ENCODE assay signal across 18 cellular contexts in the genomic region with DNA sequence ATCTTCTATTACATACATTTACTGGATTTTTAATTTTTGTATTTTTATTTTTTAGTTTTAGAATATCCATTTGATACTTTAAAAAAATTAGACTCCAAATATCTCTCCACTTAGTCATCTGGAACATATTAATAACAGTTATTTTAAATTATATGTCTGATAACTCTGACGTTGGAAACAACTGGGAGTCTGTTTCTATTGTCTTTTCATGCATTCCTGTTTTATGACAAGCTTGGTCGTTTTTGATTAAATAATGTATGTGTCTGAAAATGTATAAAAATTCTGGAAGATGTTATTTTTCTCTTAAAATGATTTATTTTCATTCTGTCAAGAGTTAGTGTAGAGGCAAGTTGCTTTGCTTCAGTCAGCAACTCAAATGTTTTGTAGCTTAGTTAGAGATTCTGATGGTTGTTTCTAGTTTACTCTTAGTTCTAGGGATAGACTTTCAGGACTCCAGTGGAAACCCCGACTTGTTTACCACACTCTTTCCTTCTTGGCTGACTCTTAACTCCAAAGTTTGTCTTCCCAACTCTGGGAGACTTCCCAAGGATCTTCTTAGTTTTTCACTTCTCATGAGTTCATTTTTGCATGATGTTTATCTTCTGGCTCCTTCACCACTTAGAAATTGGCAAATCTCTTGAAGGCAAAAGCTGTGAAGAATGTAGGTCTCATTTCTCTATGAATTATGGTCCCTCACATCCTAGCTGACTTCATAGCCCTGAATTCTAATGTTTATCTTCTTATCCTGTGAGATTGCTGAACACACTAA.
DNase-seq lines count a peak whose midpoint lies in the region; ATAC-seq and TF ChIP-seq lines count a peak whose summit lies in the region.
"Had no signal": no experiment of that assay in that cellular context is flagged by ENCODE, and none has a peak within 500 bp of the region (broad histone marks: within the 10 kb centered on the region; RNA-seq: fewer than 3 reads in every experiment).

No MANE protein-coding gene starts in this region.

- H3K9me3 ChIP-seq in GM23248 (ENCODE audit: low read depth) (no peaks in the 10 kb centered on the region), vagina (no peaks in the 10 kb centered on the region)

- TF ChIP-seq CTCF in brain microvascular endothelial cell (IDR thresholded peaks at IDR 0.05; ENCODE audit: low read depth, low read length, missing control alignments) (no peak), vagina (IDR thresholded peaks at IDR 0.05) (no peak)

- no peak for TF ChIP-seq POLR2A in vagina (IDR thresholded peaks at IDR 0.05)

- no peak overlapping the region for H2AFZ ChIP-seq in GM23248

- peaks cover 9% of the 10 kb centered on the region; the same call in 1 of the 2 replicates for H3K4me1 ChIP-seq in GM23248 (ENCODE audit: insufficient read depth)
- H3K4me1 ChIP-seq in vagina, result peaks cover 6% of the 10 kb centered on the region

- no peaks in the 10 kb centered on the region for H3K36me3 Mint-ChIP-seq in activated CD4-positive, alpha-beta T cell treated with anti-CD3 and anti-CD28 coated beads, Interleukin-2, amount 10 ng/mL, durations not matched to agents 7 days and 5 days (ENCODE audit: low read depth)
- H3K36me3 Mint-ChIP-seq: activated CD4-positive, alpha-beta memory T cell treated with anti-CD3 and anti-CD28 coated beads for 36 hours; stimulated activated effector memory CD8-positive, alpha-beta T cell treated with anti-CD3 and anti-CD28 coated beads, Interleukin-12 subunit alpha, Interleukin-12 subunit beta, amount 100 ng/mL, for 72 hours had no signal

- H3K79me2 ChIP-seq in GM23248 (ENCODE audit: insufficient read depth), result no peaks in the 10 kb centered on the region

- no peak overlapping the region for H3K9ac ChIP-seq in GM23248

- no peaks in the 10 kb centered on the region for H3F3A ChIP-seq in GM23248 (ENCODE audit: insufficient read depth)

- H3K4me2 ChIP-seq in GM23248 (ENCODE audit: unreplicated experiment), result no peak overlapping the region

- in situ Hi-C loops in GM23248 (cut with MboI), result no loop called here
- in situ Hi-C loops in brain microvascular endothelial cell (cut with HindIII; ENCODE audit: low pct_ligation_motif_present, low sequenced_read_pairs), result no loop called here

- 14 to 19% methylated on average over 3 of the region's 3 CpGs for WGBS in GM23248 (ENCODE audit: low coverage in 1 of 2, low lambda C conversion rate in 2 of 2, missing lambda C conversion rate in 2 of 2), 2 experiments

- H3K9me3 Mint-ChIP-seq in activated CD4-positive, alpha-beta T cell treated with anti-CD3 and anti-CD28 coated beads, Interleukin-2, amount 10 ng/mL, durations not matched to agents 7 days and 5 days, result no peaks in the 10 kb centered on the region
- H3K9me3 Mint-ChIP-seq: activated CD4-positive, alpha-beta memory T cell treated with anti-CD3 and anti-CD28 coated beads for 36 hours; stimulated activated effector memory CD8-positive, alpha-beta T cell treated with anti-CD3 and anti-CD28 coated beads, Interleukin-12 subunit alpha, Interleukin-12 subunit beta, amount 100 ng/mL, for 72 hours had no signal

- no peaks in the 10 kb centered on the region for H3K4me1 Mint-ChIP-seq in activated CD4-positive, alpha-beta T cell treated with anti-CD3 and anti-CD28 coated beads, Interleukin-2, amount 10 ng/mL, durations not matched to agents 7 days and 5 days
- H3K4me1 Mint-ChIP-seq: stimulated activated effector memory CD8-positive, alpha-beta T cell treated with anti-CD3 and anti-CD28 coated beads, Interleukin-12 subunit alpha, Interleukin-12 subunit beta, amount 100 ng/mL, for 72 hours had no signal

- no peak for ATAC-seq in HG03520 (IDR thresholded peaks at IDR 0.05; ENCODE audit: unreplicated experiment)
- ATAC-seq: left lobe of liver; stimulated activated effector memory CD8-positive, alpha-beta T cell treated with anti-CD3 and anti-CD28 coated beads, Interleukin-12 subunit alpha, Interleukin-12 subunit beta, amount 100 ng/mL, for 72 hours had no signal

- no peak overlapping the region for H3K4me3 Mint-ChIP-seq in activated CD4-positive, alpha-beta T cell treated with anti-CD3 and anti-CD28 coated beads, Interleukin-2, amount 10 ng/mL, durations not matched to agents 7 days and 5 days
- H3K4me3 Mint-ChIP-seq: activated CD4-positive, alpha-beta memory T cell treated with anti-CD3 and anti-CD28 coated beads for 36 hours; dendritic cell treated with granulocyte-macrophage colony-stimulating factor and Interleukin-4, amounts not matched to agents 40 ng/mL and 50 ng/mL, for 4 days; stimulated activated effector memory CD8-positive, alpha-beta T cell treated with anti-CD3 and anti-CD28 coated beads, Interleukin-12 subunit alpha, Interleukin-12 subunit beta, amount 100 ng/mL, for 72 hours had no signal

- H3K27ac ChIP-seq in GM23248, result no peak overlapping the region
- H3K27ac ChIP-seq in brain microvascular endothelial cell, result peak overlapping the region; percentile 18
- peak overlapping the region; percentile 48 for H3K27ac ChIP-seq in vagina
- H3K27ac ChIP-seq: C4-2B, epithelial cell of prostate, WERI-Rb-1 had no signal

- POLR2A ChIA-PET in activated CD4-positive, alpha-beta T cell treated with anti-CD3 and anti-CD28 coated beads, Interleukin-2, amount 10 ng/mL, durations not matched to agents 7 days and 5 days (lab: Charles Lee), result no interaction called here

- no peak overlapping the region for H3K4me3 ChIP-seq in GM23248
- H3K4me3 ChIP-seq in brain microvascular endothelial cell (ENCODE audit: low read depth, low read length), result no peak overlapping the region
- H3K4me3 ChIP-seq in vagina, result no peak overlapping the region

- intact Hi-C loops in vagina (cut with DNase I), result no loop called here

- no peaks in the 10 kb centered on the region for H3K36me3 ChIP-seq in GM23248 (ENCODE audit: low read depth)
- H3K36me3 ChIP-seq in brain microvascular endothelial cell (replicated peaks), result no peaks in the 10 kb centered on the region
- no peaks in the 10 kb centered on the region for H3K36me3 ChIP-seq in vagina
- H3K36me3 ChIP-seq: WERI-Rb-1 had no signal

- no peak overlapping the region for H3K27ac Mint-ChIP-seq in activated CD4-positive, alpha-beta T cell treated with anti-CD3 and anti-CD28 coated beads, Interleukin-2, amount 10 ng/mL, durations not matched to agents 7 days and 5 days
- H3K27ac Mint-ChIP-seq: activated CD4-positive, alpha-beta memory T cell treated with anti-CD3 and anti-CD28 coated beads for 36 hours; dendritic cell treated with granulocyte-macrophage colony-stimulating factor and Interleukin-4, amounts not matched to agents 40 ng/mL and 50 ng/mL, for 4 days; stimulated activated effector memory CD8-positive, alpha-beta T cell treated with anti-CD3 and anti-CD28 coated beads, Interleukin-12 subunit alpha, Interleukin-12 subunit beta, amount 100 ng/mL, for 72 hours had no signal

- no peaks in the 10 kb centered on the region for H3K27me3 Mint-ChIP-seq in activated CD4-positive, alpha-beta T cell treated with anti-CD3 and anti-CD28 coated beads, Interleukin-2, amount 10 ng/mL, durations not matched to agents 7 days and 5 days
- H3K27me3 Mint-ChIP-seq: dendritic cell treated with granulocyte-macrophage colony-stimulating factor and Interleukin-4, amounts not matched to agents 40 ng/mL and 50 ng/mL, for 4 days had no signal

- DNase-seq in GM23248, result peak; percentile 13
- no peak for DNase-seq in brain microvascular endothelial cell
- DNase-seq in iris pigment epithelial cell (ENCODE audit: low read depth), result peak; percentile 14
- no peak for DNase-seq in vagina (ENCODE audit: extremely low spot score in 2 of 2)
- DNase-seq in activated CD4-positive, alpha-beta T cell treated with anti-CD3 and anti-CD28 coated beads, Interleukin-2, amount 10 ng/mL, durations not matched to agents 7 days and 5 days, result no peak
- DNase-seq in cerebellar cortex (ENCODE audit: low spot score), result no peak
- DNase-seq: activated CD4-positive, alpha-beta memory T cell treated with anti-CD3 and anti-CD28 coated beads for 36 hours; activated naive CD4-positive, alpha-beta T cell; NCI-H69; SIG-M5; T-helper 2 cell; WERI-Rb-1 had no signal

- no peaks in the 10 kb centered on the region for H3K9me2 ChIP-seq in GM23248 (ENCODE audit: insufficient read depth)

- no peaks in the 10 kb centered on the region for H4K20me1 ChIP-seq in GM23248 (ENCODE audit: insufficient read depth)

- H3K27me3 ChIP-seq in GM23248 (replicated peaks; ENCODE audit: insufficient read depth), result no peaks in the 10 kb centered on the region
- H3K27me3 ChIP-seq in brain microvascular endothelial cell (replicated peaks), result no peaks in the 10 kb centered on the region
- H3K27me3 ChIP-seq in vagina, result no peaks in the 10 kb centered on the region

- CTCF ChIA-PET in activated CD4-positive, alpha-beta T cell treated with anti-CD3 and anti-CD28 coated beads, Interleukin-2, amount 10 ng/mL, durations not matched to agents 7 days and 5 days (lab: Charles Lee), result no interaction called here

Comparison
In these comparisons a context has a peak if more than half of its experiments do, and no peak if none do; other contexts are left out.
1. DNase-seq: peak in GM23248 (single experiment) and iris pigment epithelial cell (single experiment); none in brain microvascular endothelial cell (single experiment), vagina (0 of 2), activated CD4-positive, alpha-beta T cell treated with anti-CD3 and anti-CD28 coated beads, Interleukin-2, amount 10 ng/mL, durations not matched to agents 7 days and 5 days (single experiment) and cerebellar cortex (single experiment).